Comparison of ENCODE assay signal across 12 cellular contexts in genomic region chr13:104975272-104975671, GRCh38.
DNase-seq lines count a peak whose midpoint lies in the region; ATAC-seq and TF ChIP-seq lines count a peak whose summit lies in the region.
"Had no signal": no experiment of that assay in that cellular context is flagged by ENCODE, and none has a peak within 500 bp of the region (broad histone marks: within the 10 kb centered on the region; RNA-seq: fewer than 3 reads in every experiment).

No MANE protein-coding gene starts in this region.

- ATAC-seq in GM19351 (IDR thresholded peaks at IDR 0.05; ENCODE audit: unreplicated experiment) (peak; percentile 82), HG02759 (IDR thresholded peaks at IDR 0.05; ENCODE audit: unreplicated experiment) (peak; percentile 70), HG03460 (IDR thresholded peaks at IDR 0.05; ENCODE audit: unreplicated experiment) (peak; percentile 54)
- ATAC-seq: PC-3 had no signal

- no peaks in the 10 kb centered on the region for H3K9me3 Mint-ChIP-seq in activated naive CD4-positive, alpha-beta T cell treated with anti-CD3 and anti-CD28 coated beads, Interleukin-2, amount 10 ng/mL, durations not matched to agents 7 days and 5 days

- H3K27me3 ChIP-seq in mammary epithelial cell (ENCODE audit: insufficient read depth, low read length) = no peaks in the 10 kb centered on the region

- no peak overlapping the region for H3K4me3 ChIP-seq in mammary epithelial cell (replicated peaks in 1 of 3; ENCODE audit: insufficient read depth in 1 of 3, low read depth in 2 of 3, low read length in 3 of 3)

- no peak overlapping the region for H3K9ac ChIP-seq in mammary epithelial cell (ENCODE audit: insufficient read depth, low read length)

- WGBS in mammary epithelial cell (ENCODE audit: low coverage, missing lambda C conversion rate) = 37% methylated on average over 4 of the region's 4 CpGs

- no peak overlapping the region for H3K27ac ChIP-seq in mammary epithelial cell (ENCODE audit: insufficient read depth, low read depth, low read length)

- CTCF ChIA-PET in mammary epithelial cell (lab: Charles Lee; ENCODE audit: low non-redundant PET) = no interaction called here
- CTCF ChIA-PET in activated naive CD4-positive, alpha-beta T cell treated with anti-CD3 and anti-CD28 coated beads, Interleukin-2, amount 10 ng/mL, durations not matched to agents 7 days and 5 days (lab: Charles Lee) = no interaction called here

- dilution Hi-C loops in mammary epithelial cell (cut with HindIII; ENCODE audit: low sequenced_read_pairs) = no loop called here

- H3K27ac Mint-ChIP-seq in activated naive CD4-positive, alpha-beta T cell treated with anti-CD3 and anti-CD28 coated beads, Interleukin-2, amount 10 ng/mL, durations not matched to agents 7 days and 5 days = no peak overlapping the region

- H3K9me3 ChIP-seq in mammary epithelial cell (replicated peaks; ENCODE audit: insufficient read depth, low read length) = no peaks in the 10 kb centered on the region

- H3K4me1 Mint-ChIP-seq in activated naive CD4-positive, alpha-beta T cell treated with anti-CD3 and anti-CD28 coated beads, Interleukin-2, amount 10 ng/mL, durations not matched to agents 7 days and 5 days = peaks cover 9% of the 10 kb centered on the region

- DNase-seq in GM10266 (ENCODE audit: extremely low spot score) (peak; percentile 12), mammary epithelial cell (no peak), NCI-H526 (lab: John Stamatoyannopoulos, UW) (no peak), SHP77 (lab: John Stamatoyannopoulos, UW) (no peak)
- DNase-seq in activated naive CD4-positive, alpha-beta T cell treated with anti-CD3 and anti-CD28 coated beads, Interleukin-2, amount 10 ng/mL, durations not matched to agents 7 days and 5 days = no peak
- DNase-seq: activated CD4-positive, CD25-positive, alpha-beta regulatory T cell; erythroblast; Kasumi-1; PC-3 had no signal

- no peaks in the 10 kb centered on the region for H3K4me1 ChIP-seq in mammary epithelial cell (ENCODE audit: insufficient read depth, low read length)

- no TSS peak for BruUV-seq in mammary epithelial cell (replicated peaks; lab: Mats Ljungman, UMichigan)

- no peaks in the 10 kb centered on the region for H3K79me2 ChIP-seq in mammary epithelial cell (ENCODE audit: insufficient read depth, low read length)

- intact Hi-C loops in mammary epithelial cell (cut with micrococcal nuclease) = no loop called here

- no peaks in the 10 kb centered on the region for H4K20me1 ChIP-seq in mammary epithelial cell (ENCODE audit: insufficient read depth, low read length)

- H3K36me3 ChIP-seq in mammary epithelial cell (ENCODE audit: insufficient read depth, low read length) = no peaks in the 10 kb centered on the region

- H2AFZ ChIP-seq in mammary epithelial cell (ENCODE audit: low read depth, low read length) = no peak overlapping the region

- H3K36me3 Mint-ChIP-seq in activated naive CD4-positive, alpha-beta T cell treated with anti-CD3 and anti-CD28 coated beads, Interleukin-2, amount 10 ng/mL, durations not matched to agents 7 days and 5 days = no peaks in the 10 kb centered on the region

- H3K27me3 Mint-ChIP-seq in activated naive CD4-positive, alpha-beta T cell treated with anti-CD3 and anti-CD28 coated beads, Interleukin-2, amount 10 ng/mL, durations not matched to agents 7 days and 5 days = no peaks in the 10 kb centered on the region

- in situ Hi-C loops in mammary epithelial cell (cut with MboI; ENCODE audit: low sequenced_read_pairs in 2 of 2) = no loop called here

- H3K4me3 Mint-ChIP-seq in activated naive CD4-positive, alpha-beta T cell treated with anti-CD3 and anti-CD28 coated beads, Interleukin-2, amount 10 ng/mL, durations not matched to agents 7 days and 5 days = no peak overlapping the region

- no peak overlapping the region for H3K4me2 ChIP-seq in mammary epithelial cell (ENCODE audit: insufficient read depth, low read depth, low read length)

- no peak for TF ChIP-seq CTCF in GM10266 (IDR thresholded peaks at IDR 0.05; ENCODE audit: control insufficient read depth, insufficient read depth, low read depth, missing control alignments)
- no peak for TF ChIP-seq CTCF in mammary epithelial cell (conservative IDR thresholded peaks at IDR 0.05 in 1 of 2, IDR thresholded peaks at IDR 0.05 in 1 of 2; ENCODE audit: extremely low read depth in 1 of 2, insufficient read depth in 1 of 2, low read depth in 1 of 2, low read length in 2 of 2)
